Comparison of ENCODE assay signal across 26 cellular contexts in genomic region chr1:203930343-203930742, GRCh38.
DNase-seq lines count a peak whose midpoint lies in the region; ATAC-seq, FAIRE-seq and TF ChIP-seq lines count a peak whose summit lies in the region.
"Had no signal": no experiment of that assay in that cellular context is flagged by ENCODE, and none has a peak within 500 bp of the region (broad histone marks: within the 10 kb centered on the region; RNA-seq: fewer than 3 reads in every experiment).

No MANE protein-coding gene starts in this region.

- H3K27me3 Mint-ChIP-seq in Caco-2 (ENCODE audit: insufficient read depth, unreplicated experiment): no peaks in the 10 kb centered on the region

- H3K4me1 Mint-ChIP-seq in Caco-2 (ENCODE audit: low read depth, unreplicated experiment): peaks cover 10% of the 10 kb centered on the region
- H3K4me1 Mint-ChIP-seq: nephron had no signal

- CTCF ChIA-PET in Caco-2 (lab: Charles Lee): no interaction called here

- H3K4me3 Mint-ChIP-seq in Caco-2 (ENCODE audit: unreplicated experiment): no peak overlapping the region
- H3K4me3 Mint-ChIP-seq: activated CD8-positive, alpha-beta T cell treated with anti-CD3 and anti-CD28 coated beads, Interleukin-2, amount 10 ng/mL, durations not matched to agents 7 days and 5 days; HFFc6; nephron had no signal

- POLR2A ChIA-PET in Caco-2 (lab: Charles Lee): no interaction called here

- H3K36me3 ChIP-seq in bronchial epithelial cell (ENCODE audit: control insufficient read depth, insufficient read depth, low read length): no peaks in the 10 kb centered on the region
- H3K36me3 ChIP-seq in Caco-2 (ENCODE audit: control insufficient read depth, insufficient read depth, low read length): no peaks in the 10 kb centered on the region
- H3K36me3 ChIP-seq: adrenal gland, gastrocnemius medialis, left ventricle myocardium inferior, ovary, Peyer's patch had no signal

- no peak overlapping the region for H3K27ac Mint-ChIP-seq in Caco-2 (ENCODE audit: unreplicated experiment)
- H3K27ac Mint-ChIP-seq: activated CD8-positive, alpha-beta T cell treated with anti-CD3 and anti-CD28 coated beads, Interleukin-2, amount 10 ng/mL, durations not matched to agents 7 days and 5 days; HFFc6; nephron had no signal

- ATAC-seq in HG02759 (IDR thresholded peaks at IDR 0.05; ENCODE audit: unreplicated experiment): no peak
- ATAC-seq: activated CD8-positive, alpha-beta T cell treated with anti-CD3 and anti-CD28 coated beads, Interleukin-2, amount 10 ng/mL, durations not matched to agents 7 days and 5 days; gastrocnemius medialis; sciatic nerve had no signal

- H3K4me3 ChIP-seq in bronchial epithelial cell (ENCODE audit: low read depth, low read length) (no peak overlapping the region), Caco-2 (ENCODE audit: low read depth, low read length) (no peak overlapping the region)
- H3K4me3 ChIP-seq: adrenal gland, gastrocnemius medialis, left ventricle myocardium inferior, ovary, Peyer's patch had no signal

- intact Hi-C loops in Caco-2 (cut with micrococcal nuclease; ENCODE audit: unreplicated experiment): no loop called here

- H3K4me1 ChIP-seq in Caco-2: no peaks in the 10 kb centered on the region
- H3K4me1 ChIP-seq: adrenal gland, gastrocnemius medialis, Peyer's patch had no signal

- BruUV-seq in Caco-2 (replicated peaks; lab: Mats Ljungman, UMichigan): no TSS peak

- no peaks in the 10 kb centered on the region for H3K27me3 ChIP-seq in bronchial epithelial cell (ENCODE audit: control insufficient read depth, insufficient read depth, low read length)
- H3K27me3 ChIP-seq in Caco-2 (replicated peaks; ENCODE audit: control insufficient read depth, insufficient read depth, low read length): no peaks in the 10 kb centered on the region
- H3K27me3 ChIP-seq: adrenal gland, gastrocnemius medialis, ovary, Peyer's patch had no signal

- no peaks in the 10 kb centered on the region for H3K36me3 Mint-ChIP-seq in Caco-2 (ENCODE audit: insufficient read depth, unreplicated experiment)

- no peaks in the 10 kb centered on the region for H3K9me3 Mint-ChIP-seq in Caco-2 (ENCODE audit: unreplicated experiment)
- H3K9me3 Mint-ChIP-seq: HFFc6; nephron; T-helper 2 cell treated with Interferon-gamma antibody and Interleukin-4, amounts not matched to agents 5 μg/mL and 100 μg/mL, for 36 hours had no signal

- H3K9me3 ChIP-seq in Caco-2: no peaks in the 10 kb centered on the region
- H3K9me3 ChIP-seq: adrenal gland, gastrocnemius medialis, left ventricle myocardium inferior, ovary, Peyer's patch had no signal

- DNase-seq in SIG-M5 treated with dmso at 0.1 percent for 504 hours (lab: John Stamatoyannopoulos, UW; ENCODE audit: unreplicated experiment): peak; percentile 71
- DNase-seq in SIG-M5 (lab: John Stamatoyannopoulos, UW): no peak
- peak; percentile 37 for DNase-seq in NOMO-1 treated with dmso at 0.1 percent for 144 hours (lab: John Stamatoyannopoulos, UW; ENCODE audit: unreplicated experiment)
- DNase-seq in bronchial epithelial cell (ENCODE audit: low read depth): peak; percentile 74
- DNase-seq in lung microvascular endothelial cell (ENCODE audit: low read depth in 2 of 2): peak; percentile 25 to 60
- no peak for DNase-seq in NCI-H526 treated with DMSO at 0.1 percent for 48 hours (lab: John Stamatoyannopoulos, UW)
- DNase-seq in Caco-2: no peak
- DNase-seq: 8988T; activated CD8-positive, alpha-beta T cell treated with anti-CD3 and anti-CD28 coated beads, Interleukin-2, amount 10 ng/mL, durations not matched to agents 7 days and 5 days; adrenal gland; central memory CD4-positive, alpha-beta T cell; gastrocnemius medialis; HFFc6; hippocampal formation; left ventricle myocardium inferior; NCI-H1436 treated with DMSO at 0.1 percent for 48 hours; NCI-H2171; NCI-H774; ovary; Peyer's patch had no signal

- no peak for FAIRE-seq in bronchial epithelial cell (lab: Jason Lieb, UNC)
- FAIRE-seq: GM12892, HTR-8/SVneo had no signal

- TF ChIP-seq CTCF in bronchial epithelial cell (IDR thresholded peaks at IDR 0.05; ENCODE audit: insufficient read depth, low read length, severe bottlenecking) (no peak), Caco-2 (IDR thresholded peaks at IDR 0.05; ENCODE audit: insufficient read depth in 1 of 2, low read depth in 1 of 2, low read length in 1 of 2, severe bottlenecking in 1 of 2, unreplicated experiment in 1 of 2) (no peak)

Comparison
In these comparisons a context has a peak if more than half of its experiments do, and no peak if none do; other contexts are left out.
1. DNase-seq: peak in SIG-M5 treated with dmso at 0.1 percent for 504 hours (single experiment), NOMO-1 treated with dmso at 0.1 percent for 144 hours (single experiment), bronchial epithelial cell (single experiment) and lung microvascular endothelial cell (2 of 2); none in SIG-M5 (single experiment), NCI-H526 treated with DMSO at 0.1 percent for 48 hours (single experiment) and Caco-2 (0 of 2).